ENCODE assay signal across 41 cellular contexts in the genomic region with DNA sequence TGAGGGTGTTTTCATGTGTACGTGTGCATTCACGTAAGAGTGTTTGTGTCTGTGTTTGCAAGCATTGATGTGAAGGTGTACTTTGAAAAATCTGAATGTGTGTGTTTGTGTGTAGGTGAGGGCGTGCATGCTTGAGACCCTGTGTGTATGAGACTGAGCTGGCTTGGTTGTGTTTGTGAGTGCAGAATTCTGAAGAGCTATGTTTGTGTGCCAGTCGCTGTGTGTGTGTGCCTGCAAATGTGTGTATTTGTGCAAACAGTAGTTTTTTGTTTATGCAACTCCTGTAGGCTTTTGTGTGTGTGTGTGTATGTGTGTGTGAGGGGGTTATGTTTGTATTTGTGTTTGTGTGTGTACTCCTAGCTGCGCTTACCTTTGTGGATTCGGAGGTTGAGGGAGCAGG. TPM values are rescaled to one million over a fixed set of nuclear protein-coding genes. Genes with fewer than 3 reads are reported as not detected.
"Had no signal": no experiment of that assay in that cellular context is flagged by ENCODE, and none has a peak within 500 bp of the region (broad histone marks: within the 10 kb centered on the region; RNA-seq: fewer than 3 reads in every experiment).

No MANE protein-coding gene starts in this region.

- DNase-seq: activated CD4-positive, alpha-beta memory T cell treated with anti-CD3 and anti-CD28 coated beads, Interleukin-2, amount 10 ng/mL, durations not matched to agents 7 days and 5 days; activated CD4-positive, alpha-beta T cell treated with anti-CD3 and anti-CD28 coated beads for 1 hour; activated CD4-positive, alpha-beta T cell treated with anti-CD3 and anti-CD28 coated beads, Interleukin-2, amount 10 ng/mL, durations not matched to agents 7 days and 5 days; activated naive CD4-positive, alpha-beta T cell; adrenal gland; caudate nucleus; cortex of kidney; heart left ventricle; hypothalamus; left cardiac atrium; left ventricle myocardium superior; mucosa of descending colon; occipital lobe; psoas muscle; sigmoid colon; small intestine; stimulated activated CD4-positive, alpha-beta T cell treated with anti-CD3 and anti-CD28 coated beads, Interleukin-1b, Interleukin-23, amount 100 ng/mL, for 48 hours; stimulated activated CD4-positive, alpha-beta T cell treated with anti-CD3 and anti-CD28 coated beads, Interleukin-4, amount 100 ng/mL, for 4 hours; stimulated activated CD8-positive, alpha-beta memory T cell treated with anti-CD3 and anti-CD28 coated beads, Interleukin-4, amount 100 ng/mL, for 48 hours; substantia nigra; SW 1271; T1000; uterus; WERI-Rb-1 had no signal

- H3K9me3 ChIP-seq: adrenal gland, ascending aorta, heart left ventricle, mucosa of descending colon, psoas muscle, sigmoid colon, uterus had no signal

- ATAC-seq: heart left ventricle; left cardiac atrium; left ventricle myocardium superior; mucosa of descending colon; psoas muscle; stimulated activated memory B cell treated with anti-CD40 and anti-IgM and Interleukin-4, amounts not matched to agents 10 μg/mL and 1 μg/mL and 100 μg/mL, for 72 hours; stimulated activated naive CD8-positive, alpha-beta T cell treated with anti-CD3 and anti-CD28 coated beads, Interleukin-15, amount 100 ng/mL, for 72 hours had no signal

- H3K27ac Mint-ChIP-seq: activated CD4-positive, alpha-beta memory T cell treated with anti-CD3 and anti-CD28 coated beads, Interleukin-2, amount 10 ng/mL, durations not matched to agents 7 days and 5 days; activated CD4-positive, alpha-beta T cell treated with anti-CD3 and anti-CD28 coated beads, Interleukin-2, amount 10 ng/mL, durations not matched to agents 7 days and 5 days; activated naive CD4-positive, alpha-beta T cell treated with anti-CD3 and anti-CD28 coated beads, Interleukin-2, amount 50 U/mL, for 72 hours; activated T-helper 2 cell treated with anti-CD3 and anti-CD28 coated beads, Interferon-gamma antibody, Interleukin-2, Interleukin-4, amounts not matched to agents 10 μg/mL and 5 μg/mL and 100 μg/mL, durations not matched to agents 14 hours and 24 hours and 36 hours; nephron; stimulated activated memory B cell treated with anti-CD40 and anti-IgM and Interleukin-4, amounts not matched to agents 10 μg/mL and 1 μg/mL and 100 μg/mL, for 72 hours; stimulated activated naive CD8-positive, alpha-beta T cell treated with anti-CD3 and anti-CD28 coated beads, Interleukin-15, amount 100 ng/mL, for 72 hours; T-helper 1 cell treated with Interleukin-12 subunit alpha and Interleukin-12 subunit beta and Interleukin-4 antibody, amounts not matched to agents 30 μg/mL and 1 μg/mL, for 36 hours; type B pancreatic cell had no signal

- H3K4me3 ChIP-seq: adrenal gland, ascending aorta, heart left ventricle, mucosa of descending colon, psoas muscle, sigmoid colon, uterus had no signal

- H3K9ac ChIP-seq: parathyroid adenoma had no signal

- H3K27ac ChIP-seq: adrenal gland, ascending aorta, heart left ventricle, parathyroid adenoma, psoas muscle, sigmoid colon, uterus, WERI-Rb-1 had no signal

- H3K36me3 ChIP-seq: adrenal gland, ascending aorta, heart left ventricle, sigmoid colon, uterus, WERI-Rb-1 had no signal

- H3K36me3 Mint-ChIP-seq: stimulated activated memory B cell treated with anti-CD40 and anti-IgM and Interleukin-4, amounts not matched to agents 10 μg/mL and 1 μg/mL and 100 μg/mL, for 72 hours; type B pancreatic cell had no signal

- H3K4me1 ChIP-seq: adrenal gland, ascending aorta, parathyroid adenoma, psoas muscle, sigmoid colon had no signal

- H3K4me3 Mint-ChIP-seq: nephron; stimulated activated memory B cell treated with anti-CD40 and anti-IgM and Interleukin-4, amounts not matched to agents 10 μg/mL and 1 μg/mL and 100 μg/mL, for 72 hours; type B pancreatic cell had no signal

- H3K4me1 Mint-ChIP-seq: nephron had no signal

- H3K27me3 ChIP-seq: ascending aorta had no signal

- H3K9me3 Mint-ChIP-seq: activated CD4-positive, alpha-beta memory T cell treated with anti-CD3 and anti-CD28 coated beads, Interleukin-2, amount 10 ng/mL, durations not matched to agents 7 days and 5 days; activated CD4-positive, alpha-beta T cell treated with anti-CD3 and anti-CD28 coated beads, Interleukin-2, amount 10 ng/mL, durations not matched to agents 7 days and 5 days; activated naive CD4-positive, alpha-beta T cell treated with anti-CD3 and anti-CD28 coated beads, Interleukin-2, amount 50 U/mL, for 72 hours; activated T-helper 2 cell treated with anti-CD3 and anti-CD28 coated beads, Interferon-gamma antibody, Interleukin-2, Interleukin-4, amounts not matched to agents 10 μg/mL and 5 μg/mL and 100 μg/mL, durations not matched to agents 14 hours and 24 hours and 36 hours; nephron; stimulated activated memory B cell treated with anti-CD40 and anti-IgM and Interleukin-4, amounts not matched to agents 10 μg/mL and 1 μg/mL and 100 μg/mL, for 72 hours; stimulated activated naive CD8-positive, alpha-beta T cell treated with anti-CD3 and anti-CD28 coated beads, Interleukin-15, amount 100 ng/mL, for 72 hours; T-helper 1 cell treated with Interleukin-12 subunit alpha and Interleukin-12 subunit beta and Interleukin-4 antibody, amounts not matched to agents 30 μg/mL and 1 μg/mL, for 36 hours; type B pancreatic cell had no signal

RNA-seq across cellular contexts. Expression of a gene that starts 1.7 kb away (rescaled TPM):
- total RNA-seq: activated CD4-positive, alpha-beta memory T cell treated with anti-CD3 and anti-CD28 coated beads, Interleukin-2, amount 10 ng/mL, durations not matched to agents 7 days and 5 days; activated CD4-positive, alpha-beta T cell treated with anti-CD3 and anti-CD28 coated beads, Interleukin-2, amount 10 ng/mL, durations not matched to agents 7 days and 5 days; activated naive CD4-positive, alpha-beta T cell treated with anti-CD3 and anti-CD28 coated beads, Interleukin-2, amount 50 U/mL, for 72 hours; activated T-helper 2 cell treated with anti-CD3 and anti-CD28 coated beads, Interferon-gamma antibody, Interleukin-2, Interleukin-4, amounts not matched to agents 10 μg/mL and 5 μg/mL and 100 μg/mL, durations not matched to agents 14 hours and 24 hours and 36 hours; adrenal gland; ascending aorta; chondrocyte; endothelial cell of umbilical vein; fibroblast of lung; fibroblast of villous mesenchyme; heart left ventricle; left cardiac atrium; left ventricle myocardium superior; lung microvascular endothelial cell; mesenteric fat pad; mucosa of descending colon; myocyte; occipital lobe; psoas muscle; sigmoid colon; uterus had no signal
- polyA plus RNA-seq: adrenal gland, endothelial cell of umbilical vein, esophagus, fibroblast of lung, heart left ventricle, psoas muscle, sigmoid colon, small intestine had no signal

RNA-seq across cellular contexts. Expression of a gene that starts 51.2 kb away (rescaled TPM):
- total RNA-seq: activated CD4-positive, alpha-beta memory T cell treated with anti-CD3 and anti-CD28 coated beads, Interleukin-2, amount 10 ng/mL, durations not matched to agents 7 days and 5 days had no signal
